10 cellular contexts compared by ENCODE assay signal in genomic region chr1:117371436-117372151, GRCh38. TPM values are rescaled to one million over a fixed set of nuclear protein-coding genes. Genes with fewer than 3 reads are reported as not detected.
DNase-seq lines count a peak whose midpoint lies in the region; ATAC-seq and TF ChIP-seq lines count a peak whose summit lies in the region.
"Had no signal": no experiment of that assay in that cellular context is flagged by ENCODE, and none has a peak within 500 bp of the region (broad histone marks: within the 10 kb centered on the region; RNA-seq: fewer than 3 reads in every experiment).

No MANE protein-coding gene starts in this region.

- no peaks in the 10 kb centered on the region for H3K27me3 ChIP-seq in BLaER1 treated with 17β-estradiol and CSF1 and Interleukin-3, amounts not matched to agents 10 nM and 100 nM
- H3K27me3 ChIP-seq in H9 (ENCODE audit: insufficient read depth, low read length) (no peaks in the 10 kb centered on the region), adipocyte (replicated peaks; ENCODE audit: control insufficient read depth, insufficient read depth, low read length) (no peaks in the 10 kb centered on the region)

- H2BK120ac ChIP-seq in H9 (ENCODE audit: low read depth, low read length, poor library complexity, severe bottlenecking): no peak overlapping the region

- no peak overlapping the region for H3K18ac ChIP-seq in H9 (ENCODE audit: insufficient read length, low read depth, low read length)

- no peak overlapping the region for H3K23ac ChIP-seq in H9 (ENCODE audit: insufficient read length, low read depth, low read length)

- H2BK20ac ChIP-seq in H9 (ENCODE audit: low read depth, low read length, poor library complexity, severe bottlenecking): no peak overlapping the region

- H3K4me2 ChIP-seq in BLaER1 treated with 17β-estradiol and CSF1 and Interleukin-3, amounts not matched to agents 10 nM and 100 nM: peak overlapping the region; percentile 68 to 98 (median 90)
- no peak overlapping the region for H3K4me2 ChIP-seq in H9 (ENCODE audit: insufficient read depth, insufficient read length, low read length)

- H4K5ac ChIP-seq in H9 (ENCODE audit: insufficient read length, low read depth, low read length): no peak overlapping the region

- no peak overlapping the region for H2AFZ ChIP-seq in H9 (ENCODE audit: low read length)

- intact Hi-C loops in lower leg skin (cut with DNase I; ENCODE audit: low total_unique reads): no loop called here

- peak overlapping the region in 1 of 11 experiments; percentile 41; a peak in 1 of 22 replicates for H3K9ac ChIP-seq in BLaER1 treated with 17β-estradiol and CSF1 and Interleukin-3, amounts not matched to agents 10 nM and 100 nM
- H3K9ac ChIP-seq in H9 (ENCODE audit: extremely low read depth, insufficient read length, low read length) (no peak overlapping the region), adipocyte (ENCODE audit: low read length) (no peak overlapping the region)

- H3K4me3 ChIP-seq in BLaER1 treated with 17β-estradiol and CSF1 and Interleukin-3, amounts not matched to agents 10 nM and 100 nM: peak overlapping the region in 7 of 10 experiments; percentile 3 to 98 (median 24); a peak in 7 of 20 replicates
- H3K4me3 ChIP-seq in adipocyte (ENCODE audit: low read length) (peak overlapping the region; percentile 97), lower leg skin (ENCODE audit: low read depth, poor library complexity, severe bottlenecking) (no peak overlapping the region)

- H3K4ac ChIP-seq in H9 (ENCODE audit: low read depth, low read length): no peak overlapping the region

- H3K27ac ChIP-seq in BLaER1 treated with 17β-estradiol and CSF1 and Interleukin-3, amounts not matched to agents 10 nM and 100 nM: no peak overlapping the region
- no peak overlapping the region for H3K27ac ChIP-seq in H9 (ENCODE audit: insufficient read length, low read depth, low read length)

- H3K56ac ChIP-seq in H9 (ENCODE audit: insufficient read length, low read depth, low read length): no peak overlapping the region

- no peak overlapping the region for H3T11ph ChIP-seq in H9 (ENCODE audit: low read length)

- peaks cover 9% of the 10 kb centered on the region for H3K23me2 ChIP-seq in H9 (ENCODE audit: insufficient read length, low read depth, low read length, poor library complexity, severe bottlenecking)

- H4K20me1 ChIP-seq in BLaER1 treated with 17β-estradiol and CSF1 and Interleukin-3, amounts not matched to agents 10 nM and 100 nM: peaks cover 13 to 92% (median 59%) of the 10 kb centered on the region in 11 experiments; a peak in 20 of 22 replicates
- H4K20me1 ChIP-seq in H9 (ENCODE audit: control insufficient read depth, insufficient read depth, insufficient read length): no peaks in the 10 kb centered on the region

- H2AK5ac ChIP-seq in H9 (ENCODE audit: insufficient read length, low read length): no peak overlapping the region

- no peak for TF ChIP-seq CTCF in H9 (conservative IDR thresholded peaks at IDR 0.05)
- TF ChIP-seq CTCF in lower leg skin (IDR thresholded peaks at IDR 0.05): no peak

- peaks cover 6 to 12% (median 9%) of the 10 kb centered on the region in 11 experiments; a peak in 21 of 22 replicates for H3K36me3 ChIP-seq in BLaER1 treated with 17β-estradiol and CSF1 and Interleukin-3, amounts not matched to agents 10 nM and 100 nM
- no peaks in the 10 kb centered on the region for H3K36me3 ChIP-seq in adipocyte (ENCODE audit: control insufficient read depth, insufficient read depth, low read length, severe bottlenecking)

- no peak for TF ChIP-seq POLR2A in lower leg skin (IDR thresholded peaks at IDR 0.05)

- H3K4me3 Mint-ChIP-seq in H9 (no peak overlapping the region), memory B cell (peak overlapping the region; percentile 22)

- no peak overlapping the region for H3K14ac ChIP-seq in H9 (ENCODE audit: insufficient read depth, low read length)

- H3K4me1 ChIP-seq in BLaER1 treated with 17β-estradiol and CSF1 and Interleukin-3, amounts not matched to agents 10 nM and 100 nM: peaks cover 7 to 54% (median 25%) of the 10 kb centered on the region in 10 experiments
- peaks cover 2% of the 10 kb centered on the region; the same call in 1 of the 2 replicates for H3K4me1 ChIP-seq in H9 (ENCODE audit: insufficient read depth, low read length)
- H3K4me1 ChIP-seq in adipocyte (ENCODE audit: control insufficient read depth, insufficient read depth, low read length): peaks cover 46% of the 10 kb centered on the region

- no peak overlapping the region for H2BK5ac ChIP-seq in H9 (ENCODE audit: insufficient read length, low read length)

- H3K79me1 ChIP-seq in H9 (ENCODE audit: insufficient read depth, low read depth, low read length, poor library complexity, severe bottlenecking): peaks cover 3% of the 10 kb centered on the region

- no peak overlapping the region for H4K8ac ChIP-seq in H9 (replicated peaks; ENCODE audit: insufficient read length, low read depth, low read length)

- peaks cover 4% of the 10 kb centered on the region; the same call in 1 of the 2 replicates for H3K27me3 Mint-ChIP-seq in H9 (ENCODE audit: low read depth)
- H3K27me3 Mint-ChIP-seq in memory B cell: no peaks in the 10 kb centered on the region

- peak overlapping the region; percentile 14 to 56 (median 25); a peak in 3 of 7 replicates for H3K27ac Mint-ChIP-seq in H9
- H3K27ac Mint-ChIP-seq in memory B cell: no peak overlapping the region

- H3K4me1 Mint-ChIP-seq in H9 (peaks cover 29 to 30% of the 10 kb centered on the region in 2 experiments), memory B cell (peaks cover 41% of the 10 kb centered on the region)

- no peaks in the 10 kb centered on the region; a peak in 1 of 5 replicates for H3K9me3 Mint-ChIP-seq in H9
- no peaks in the 10 kb centered on the region for H3K9me3 Mint-ChIP-seq in memory B cell

- DNase-seq in H9 (no peak), adipocyte (ENCODE audit: low read depth) (peak; percentile 26), memory B cell (ENCODE audit: low spot score in 2 of 2) (no peak), lower leg skin (ENCODE audit: low spot score in 2 of 2) (no peak), NCI-H510A (lab: John Stamatoyannopoulos, UW) (no peak)
- DNase-seq in activated CD8-positive, alpha-beta memory T cell treated with anti-CD3 and anti-CD28 coated beads, Interleukin-2, amount 50 U/mL, for 48 hours: no peak
- no peak for DNase-seq in stimulated activated CD4-positive, alpha-beta T cell treated with anti-CD3 and anti-CD28 coated beads, Interleukin-1b, Interleukin-23, amount 100 ng/mL, for 48 hours
- DNase-seq: activated CD4-positive, CD25-positive, alpha-beta regulatory T cell; NCI-H82 had no signal

- peaks cover 9 to 13% (median 11%) of the 10 kb centered on the region in 11 experiments; a peak in 21 of 22 replicates for H3K9me3 ChIP-seq in BLaER1 treated with 17β-estradiol and CSF1 and Interleukin-3, amounts not matched to agents 10 nM and 100 nM (replicated peaks in 1 of 11)
- no peaks in the 10 kb centered on the region for H3K9me3 ChIP-seq in H9 (ENCODE audit: control insufficient read depth, low read depth, low read length)
- no peaks in the 10 kb centered on the region for H3K9me3 ChIP-seq in adipocyte (ENCODE audit: control insufficient read depth, low read length)

- H2BK12ac ChIP-seq in H9 (ENCODE audit: insufficient read length, low read depth, low read length): no peak overlapping the region

- no peak overlapping the region for H4K91ac ChIP-seq in H9 (ENCODE audit: insufficient read length, low read depth, low read length)

- H3K79me2 ChIP-seq in H9 (ENCODE audit: insufficient read depth, low read length): peaks cover 9% of the 10 kb centered on the region; the same call in 1 of the 2 replicates

- WGBS in H9 (ENCODE audit: extremely low coverage, insufficient read length, low lambda C conversion rate): no CpG with 5 or more reads among the region's 4 CpGs
- 66 to 81% methylated on average over 4 of the region's 4 CpGs for WGBS in lower leg skin, 2 donors

- H3K36me3 Mint-ChIP-seq in H9 (ENCODE audit: insufficient read depth in 1 of 3, low read depth in 3 of 3): no peaks in the 10 kb centered on the region; a peak in 3 of 7 replicates
- peaks cover 4% of the 10 kb centered on the region for H3K36me3 Mint-ChIP-seq in memory B cell

- no peak for ATAC-seq in memory B cell (ENCODE audit: low read depth)

- no peak overlapping the region for H2BK15ac ChIP-seq in H9 (ENCODE audit: low read depth, low read length)

RNA-seq across cellular contexts. Expression of gene MAN1A2, which starts 4.3 kb away (rescaled TPM):
- total RNA-seq in H9 (2021) (24.0 and 25.4 TPM in 2 replicates), lower leg skin (10 to 100 TPM; 19.9 to 34.5 (median 25.7) TPM)
